In genomic region chr19:58381460-58382220, GRCh38 we compare ENCODE assay signal across 8 cellular contexts. TPM values are rescaled to one million over a fixed set of nuclear protein-coding genes. Genes with fewer than 3 reads are reported as not detected.
DNase-seq lines count a peak whose midpoint lies in the region; ATAC-seq, FAIRE-seq and TF ChIP-seq lines count a peak whose summit lies in the region.

No MANE protein-coding gene starts in this region.

- FAIRE-seq in small intestine (lab: Jason Lieb, UNC), result no peak

- H3K27me3 Mint-ChIP-seq in activated CD4-positive, alpha-beta memory T cell treated with anti-CD3 and anti-CD28 coated beads, Interleukin-2, amount 10 ng/mL, durations not matched to agents 7 days and 5 days, result no peaks in the 10 kb centered on the region

- H3K9me3 Mint-ChIP-seq in activated CD4-positive, alpha-beta memory T cell treated with anti-CD3 and anti-CD28 coated beads, Interleukin-2, amount 10 ng/mL, durations not matched to agents 7 days and 5 days, result no peaks in the 10 kb centered on the region

- H3K4me1 ChIP-seq in HAP-1, result peaks cover 18% of the 10 kb centered on the region
- H3K4me1 ChIP-seq in hepatocyte (ENCODE audit: insufficient read depth), result peaks cover 25% of the 10 kb centered on the region
- H3K4me1 ChIP-seq in small intestine (ENCODE audit: control insufficient read depth in 2 of 2, insufficient read depth in 1 of 2, low read depth in 1 of 2, low read length in 1 of 2), result peaks cover 0 to 4% of the 10 kb centered on the region in 2 donors

- TF ChIP-seq CTCF in hepatocyte (IDR thresholded peaks at IDR 0.05; ENCODE audit: poor library complexity), result no peak

- H3K27me3 ChIP-seq in HAP-1 (ENCODE audit: low read depth) (no peaks in the 10 kb centered on the region), hepatocyte (no peaks in the 10 kb centered on the region), small intestine (ENCODE audit: control insufficient read depth in 2 of 2, insufficient read depth in 2 of 2, low read length in 2 of 2) (no peaks in the 10 kb centered on the region)

- POLR2A ChIA-PET in activated CD4-positive, alpha-beta memory T cell treated with anti-CD3 and anti-CD28 coated beads, Interleukin-2, amount 10 ng/mL, durations not matched to agents 7 days and 5 days (lab: Charles Lee), result interaction anchor here (1.0 to 1.4 kb wide), 5 partner anchors 19 to 199 kb away, joined by 3 to 9 read pairs (median 4); partner anchors contain the start of genes ZBTB45, ZNF274, ZNF497 and ZSCAN22

- H3K4me3 Mint-ChIP-seq in activated CD4-positive, alpha-beta memory T cell treated with anti-CD3 and anti-CD28 coated beads, Interleukin-2, amount 10 ng/mL, durations not matched to agents 7 days and 5 days, result peak overlapping the region; percentile 84

- H3K4me1 Mint-ChIP-seq in activated CD4-positive, alpha-beta memory T cell treated with anti-CD3 and anti-CD28 coated beads, Interleukin-2, amount 10 ng/mL, durations not matched to agents 7 days and 5 days, result peaks cover 36% of the 10 kb centered on the region

- H3K9me3 ChIP-seq in HAP-1 (no peaks in the 10 kb centered on the region), hepatocyte (ENCODE audit: low read depth) (no peaks in the 10 kb centered on the region), small intestine (ENCODE audit: control insufficient read depth, low read depth) (no peaks in the 10 kb centered on the region)

- peaks cover 24% of the 10 kb centered on the region for H3K79me2 ChIP-seq in hepatocyte

- H2AFZ ChIP-seq in hepatocyte, result peak overlapping the region; percentile 13

- H3K36me3 ChIP-seq in HAP-1 (replicated peaks), result no peaks in the 10 kb centered on the region
- no peaks in the 10 kb centered on the region for H3K36me3 ChIP-seq in hepatocyte (replicated peaks; ENCODE audit: insufficient read depth, low read depth)
- no peaks in the 10 kb centered on the region for H3K36me3 ChIP-seq in small intestine (ENCODE audit: control insufficient read depth in 2 of 2, insufficient read depth in 2 of 2, low read length in 2 of 2)

- H3K27ac ChIP-seq in hepatocyte, result peak overlapping the region; percentile 73
- peak overlapping the region; percentile 36 to 65 for H3K27ac ChIP-seq in small intestine (ENCODE audit: low read depth in 1 of 2, low read length in 1 of 2)

- H4K20me1 ChIP-seq in hepatocyte (ENCODE audit: insufficient read depth, poor library complexity, severe bottlenecking), result no peaks in the 10 kb centered on the region

- H3K36me3 Mint-ChIP-seq in activated CD4-positive, alpha-beta memory T cell treated with anti-CD3 and anti-CD28 coated beads, Interleukin-2, amount 10 ng/mL, durations not matched to agents 7 days and 5 days (ENCODE audit: low read depth), result no peaks in the 10 kb centered on the region

- no peak for DNase-seq in HAP-1 (ENCODE audit: low spot score in 2 of 2)
- DNase-seq in activated CD4-positive, alpha-beta memory T cell treated with anti-CD3 and anti-CD28 coated beads, Interleukin-2, amount 10 ng/mL, durations not matched to agents 7 days and 5 days, result no peak
- no peak for DNase-seq in hepatocyte (ENCODE audit: low spot score)
- DNase-seq in small intestine, result no peak
- DNase-seq in COR-L47 (lab: John Stamatoyannopoulos, UW), result no peak
- DNase-seq in mesenteric fat pad (ENCODE audit: low spot score), result no peak

- ATAC-seq in HG02678 (IDR thresholded peaks at IDR 0.05; ENCODE audit: unreplicated experiment) (no peak), GM19395 (IDR thresholded peaks at IDR 0.05; ENCODE audit: unreplicated experiment) (no peak)

- WGBS in hepatocyte (ENCODE audit: low lambda C conversion rate, missing lambda C conversion rate), result 60% methylated on average over 16 of the region's 26 CpGs
- 22 to 29% (median 23%) methylated on average over 26 of the region's 26 CpGs for WGBS in small intestine, 3 donors

- CTCF ChIA-PET in activated CD4-positive, alpha-beta memory T cell treated with anti-CD3 and anti-CD28 coated beads, Interleukin-2, amount 10 ng/mL, durations not matched to agents 7 days and 5 days (lab: Charles Lee), result interaction anchor here (0.9 to 1.5 kb wide), 3 partner anchors 27 to 139 kb away, joined by 3 to 4 read pairs (median 3); partner anchors contain the start of genes ZBTB45 and ZNF584

- H3K9me2 ChIP-seq in hepatocyte (replicated peaks; ENCODE audit: insufficient read depth), result no peaks in the 10 kb centered on the region

- in situ Hi-C loops in HAP-1 (cut with MboI; ENCODE audit: low sequenced_read_pairs), result no loop called here

- H3K4me3 ChIP-seq in HAP-1, result peak overlapping the region; percentile 87
- peak overlapping the region; percentile 63 for H3K4me3 ChIP-seq in hepatocyte
- H3K4me3 ChIP-seq in small intestine (ENCODE audit: low read depth in 1 of 2, low read length in 2 of 2), result peak overlapping the region; percentile 31 to 58

- H3K4me2 ChIP-seq in hepatocyte, result peak overlapping the region; percentile 90

- peak overlapping the region; percentile 84 for H3K27ac Mint-ChIP-seq in activated CD4-positive, alpha-beta memory T cell treated with anti-CD3 and anti-CD28 coated beads, Interleukin-2, amount 10 ng/mL, durations not matched to agents 7 days and 5 days

RNA-seq across cellular contexts. Expression of gene ZNF837, which starts 0.8 kb away (rescaled TPM):
- 1 to 10 TPM; 1.7 TPM for total RNA-seq in activated CD4-positive, alpha-beta memory T cell treated with anti-CD3 and anti-CD28 coated beads, Interleukin-2, amount 10 ng/mL, durations not matched to agents 7 days and 5 days
- total RNA-seq in hepatocyte, result 5.0 and 5.9 TPM in 2 replicates
- polyA plus RNA-seq in hepatocyte, result 5.4 and 9.7 TPM in 2 replicates
- 1 to 10 TPM; 2.9 to 4.3 (median 3.4) TPM for polyA plus RNA-seq in small intestine
- 0.48 TPM for total RNA-seq in mesenteric fat pad

RNA-seq across cellular contexts. Expression of gene RPS5, which starts 5.4 kb away (rescaled TPM):
- total RNA-seq in activated CD4-positive, alpha-beta memory T cell treated with anti-CD3 and anti-CD28 coated beads, Interleukin-2, amount 10 ng/mL, durations not matched to agents 7 days and 5 days, result 100 to 1,000 TPM; 785 to 801 TPM
- 1,644 and 2,420 TPM in 2 replicates for total RNA-seq in hepatocyte
- polyA plus RNA-seq in hepatocyte, result 562 and 565 TPM in 2 replicates
- polyA plus RNA-seq in small intestine, result 1,000 to 10,000 TPM in 2 of 3 donors, 100 to 1,000 TPM in 1; 863 to 1,751 (median 1,463) TPM
- total RNA-seq in mesenteric fat pad, result 673 TPM

RNA-seq across cellular contexts. Expression of gene RNF225, which starts 13.8 kb away (rescaled TPM):
- total RNA-seq in activated CD4-positive, alpha-beta memory T cell treated with anti-CD3 and anti-CD28 coated beads, Interleukin-2, amount 10 ng/mL, durations not matched to agents 7 days and 5 days, result under 1 TPM in 1 of 2 experiments, not detected in 1; 0.45 TPM
- not detected in 2 replicates for total RNA-seq in hepatocyte
- polyA plus RNA-seq in hepatocyte, result 0.47 TPM in 1 of 2 replicates, not detected in the other
- not detected for polyA plus RNA-seq in small intestine
- total RNA-seq in mesenteric fat pad, result not detected

RNA-seq across cellular contexts. Expression of gene ZNF497, which starts 19.1 kb away (rescaled TPM):
- 1 to 10 TPM; 1.1 to 1.2 TPM for total RNA-seq in activated CD4-positive, alpha-beta memory T cell treated with anti-CD3 and anti-CD28 coated beads, Interleukin-2, amount 10 ng/mL, durations not matched to agents 7 days and 5 days
- total RNA-seq in hepatocyte, result 1.5 and 1.6 TPM in 2 replicates
- polyA plus RNA-seq in hepatocyte, result 3.3 and 4.3 TPM in 2 replicates
- polyA plus RNA-seq in small intestine, result under 1 TPM in 2 of 3 donors, not detected in 1; 0.22 to 0.82 TPM
- total RNA-seq in mesenteric fat pad, result 0.19 TPM

RNA-seq across cellular contexts. Expression of gene ZNF584, which starts 26.8 kb away (rescaled TPM):
- 1 to 10 TPM; 5.2 to 5.5 TPM for total RNA-seq in activated CD4-positive, alpha-beta memory T cell treated with anti-CD3 and anti-CD28 coated beads, Interleukin-2, amount 10 ng/mL, durations not matched to agents 7 days and 5 days
- total RNA-seq in hepatocyte, result 4.5 and 5.5 TPM in 2 replicates
- polyA plus RNA-seq in hepatocyte, result 4.5 and 7.9 TPM in 2 replicates
- polyA plus RNA-seq in small intestine, result 1 to 10 TPM; 1.8 to 7.6 (median 6.7) TPM
- 15.4 TPM for total RNA-seq in mesenteric fat pad
